20 cellular contexts compared by ENCODE assay signal in the genomic region with DNA sequence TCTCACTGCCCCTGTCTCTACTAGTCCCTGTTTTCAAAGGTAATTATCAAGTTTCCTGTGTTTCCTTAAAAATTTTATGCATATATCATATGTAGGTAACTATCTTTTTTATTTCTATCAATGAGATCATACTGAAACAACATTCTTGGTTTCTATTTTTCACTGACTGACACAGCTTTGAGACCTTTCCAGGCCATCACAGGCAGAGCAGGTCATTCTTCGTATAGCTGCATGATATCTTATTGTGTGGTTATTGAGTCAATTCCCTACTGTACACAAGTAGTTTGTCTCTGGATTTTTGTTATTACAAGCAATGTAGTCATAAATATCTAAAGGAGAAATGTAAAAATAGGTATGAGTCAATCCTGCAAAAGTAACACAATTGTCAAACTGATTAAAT.
DNase-seq lines count a peak whose midpoint lies in the region; ATAC-seq and TF ChIP-seq lines count a peak whose summit lies in the region.
"Had no signal": no experiment of that assay in that cellular context is flagged by ENCODE, and none has a peak within 500 bp of the region (broad histone marks: within the 10 kb centered on the region; RNA-seq: fewer than 3 reads in every experiment).

No MANE protein-coding gene starts in this region.

- H3K36me3 ChIP-seq in upper lobe of right lung (no peaks in the 10 kb centered on the region), GM23338 (ENCODE audit: insufficient read depth) (no peaks in the 10 kb centered on the region)
- H3K36me3 ChIP-seq: right lobe of liver, thoracic aorta had no signal

- H3K9me3 Mint-ChIP-seq in HFFc6 (no peaks in the 10 kb centered on the region), GM23338 (no peaks in the 10 kb centered on the region)
- H3K9me3 Mint-ChIP-seq: activated B cell treated with CpG ODN at 0.5 μM for 24 hours; activated naive CD4-positive, alpha-beta T cell treated with anti-CD3 and anti-CD28 coated beads, Interleukin-2, amount 50 U/mL, for 72 hours; activated T-cell treated with anti-CD3 and anti-CD28 coated beads, Interleukin-2, amount 50 U/mL, for 72 hours; CD14-positive monocyte; endodermal cell; stimulated activated naive B cell treated with anti-CD40 and anti-IgM and Interleukin-4, amounts not matched to agents 10 μg/mL and 1 μg/mL and 100 μg/mL, for 72 hours had no signal

- no peak overlapping the region for H2AFZ ChIP-seq in GM23338

- H3K9me3 ChIP-seq in upper lobe of right lung: no peaks in the 10 kb centered on the region
- H3K9me3 ChIP-seq: body of pancreas, right lobe of liver, thoracic aorta had no signal

- no peaks in the 10 kb centered on the region for H3K27me3 Mint-ChIP-seq in HFFc6 (ENCODE audit: insufficient read depth)
- no peaks in the 10 kb centered on the region for H3K27me3 Mint-ChIP-seq in GM23338 (ENCODE audit: insufficient read depth, low read depth, poor library complexity)
- H3K27me3 Mint-ChIP-seq: activated B cell treated with CpG ODN at 0.5 μM for 24 hours; stimulated activated naive B cell treated with anti-CD40 and anti-IgM and Interleukin-4, amounts not matched to agents 10 μg/mL and 1 μg/mL and 100 μg/mL, for 72 hours had no signal

- no peaks in the 10 kb centered on the region for H3K9me2 ChIP-seq in GM23338 (ENCODE audit: insufficient read depth)

- no peaks in the 10 kb centered on the region for H3K27me3 ChIP-seq in upper lobe of right lung
- no peaks in the 10 kb centered on the region for H3K27me3 ChIP-seq in GM23338 (ENCODE audit: insufficient read depth)
- H3K27me3 ChIP-seq: body of pancreas, right lobe of liver had no signal

- peak overlapping the region; percentile 46; the same call in 1 of the 2 replicates for H3K4me3 Mint-ChIP-seq in HFFc6
- H3K4me3 Mint-ChIP-seq in GM23338: no peak overlapping the region
- H3K4me3 Mint-ChIP-seq: activated B cell treated with CpG ODN at 0.5 μM for 24 hours; activated T-cell treated with anti-CD3 and anti-CD28 coated beads, Interleukin-2, amount 50 U/mL, for 72 hours; CD14-positive monocyte; endodermal cell; stimulated activated naive B cell treated with anti-CD40 and anti-IgM and Interleukin-4, amounts not matched to agents 10 μg/mL and 1 μg/mL and 100 μg/mL, for 72 hours had no signal

- no peaks in the 10 kb centered on the region for H3K79me2 ChIP-seq in GM23338 (replicated peaks; ENCODE audit: insufficient read depth)

- no peak overlapping the region for H3K27ac ChIP-seq in upper lobe of right lung
- no peak overlapping the region for H3K27ac ChIP-seq in GM23338 (ENCODE audit: low read depth)
- H3K27ac ChIP-seq: body of pancreas, right lobe of liver, thoracic aorta had no signal

- intact Hi-C loops in upper lobe of right lung (cut with DNase I): no loop called here

- DNase-seq in GM03348 (ENCODE audit: low spot score): peak; percentile 20
- peak; percentile 48 for DNase-seq in HFFc6
- DNase-seq in amniotic epithelial cell (ENCODE audit: low read depth): peak; percentile 12
- DNase-seq in foreskin fibroblast: peak; percentile 18 to 28
- DNase-seq in upper lobe of right lung: no peak
- no peak for DNase-seq in GF-D8 (lab: John Stamatoyannopoulos, UW)
- no peak for DNase-seq in GM23338 (ENCODE audit: low spot score)
- DNase-seq: activated B cell treated with CpG ODN at 0.5 μM for 24 hours; activated T-cell treated with anti-CD3 and anti-CD28 coated beads, Interleukin-2, amount 50 U/mL, for 72 hours; body of pancreas; endodermal cell; NCI-H146; NCI-H2171; NCI-H69; right lobe of liver; stimulated activated naive B cell treated with anti-CD40 and anti-IgM and Interleukin-4, amounts not matched to agents 10 μg/mL and 1 μg/mL and 100 μg/mL, for 72 hours had no signal

- H3F3A ChIP-seq in GM23338 (replicated peaks; ENCODE audit: low read depth): no peaks in the 10 kb centered on the region

- ATAC-seq in GM18511 (IDR thresholded peaks at IDR 0.05; ENCODE audit: unreplicated experiment) (no peak), upper lobe of right lung (no peak), GM23338 (no peak)
- ATAC-seq: body of pancreas; right lobe of liver; stimulated activated naive B cell treated with anti-CD40 and anti-IgM and Interleukin-4, amounts not matched to agents 10 μg/mL and 1 μg/mL and 100 μg/mL, for 72 hours had no signal

- no peak overlapping the region for H3K4me3 ChIP-seq in foreskin fibroblast (ENCODE audit: low read depth in 1 of 2, low read length in 2 of 2)
- no peak overlapping the region for H3K4me3 ChIP-seq in upper lobe of right lung
- H3K4me3 ChIP-seq in GM23338: no peak overlapping the region
- H3K4me3 ChIP-seq: body of pancreas, right lobe of liver, thoracic aorta had no signal

- no peaks in the 10 kb centered on the region for H4K20me1 ChIP-seq in GM23338 (replicated peaks; ENCODE audit: insufficient read depth)

- H3K4me1 ChIP-seq in upper lobe of right lung (no peaks in the 10 kb centered on the region), GM23338 (ENCODE audit: insufficient read depth) (peaks cover 9% of the 10 kb centered on the region; the same call in 1 of the 2 replicates)
- H3K4me1 ChIP-seq: body of pancreas, right lobe of liver had no signal

- H3K4me1 Mint-ChIP-seq in HFFc6 (ENCODE audit: low read depth) (peaks cover 64% of the 10 kb centered on the region), GM23338 (peaks cover 12% of the 10 kb centered on the region)
- H3K4me1 Mint-ChIP-seq: activated B cell treated with CpG ODN at 0.5 μM for 24 hours, CD14-positive monocyte, endodermal cell had no signal

- H3K27ac Mint-ChIP-seq in HFFc6 (peak overlapping the region; percentile 46; the same call in 1 of the 2 replicates), GM23338 (no peak overlapping the region)
- H3K27ac Mint-ChIP-seq: activated B cell treated with CpG ODN at 0.5 μM for 24 hours; activated naive CD4-positive, alpha-beta T cell treated with anti-CD3 and anti-CD28 coated beads, Interleukin-2, amount 50 U/mL, for 72 hours; activated T-cell treated with anti-CD3 and anti-CD28 coated beads, Interleukin-2, amount 50 U/mL, for 72 hours; CD14-positive monocyte; endodermal cell; stimulated activated naive B cell treated with anti-CD40 and anti-IgM and Interleukin-4, amounts not matched to agents 10 μg/mL and 1 μg/mL and 100 μg/mL, for 72 hours had no signal

- TF ChIP-seq CTCF in HFFc6 (IDR thresholded peaks at IDR 0.05) (no peak), foreskin fibroblast (IDR thresholded peaks at IDR 0.05; ENCODE audit: low read depth, low read length) (no peak), upper lobe of right lung (IDR thresholded peaks at IDR 0.05) (no peak), GM23338 (conservative IDR thresholded peaks at IDR 0.05; ENCODE audit: low read depth in 2 of 2) (no peak)

- H3K36me3 Mint-ChIP-seq in HFFc6 (ENCODE audit: low read depth) (no peaks in the 10 kb centered on the region), GM23338 (ENCODE audit: low read depth) (no peaks in the 10 kb centered on the region)
- H3K36me3 Mint-ChIP-seq: activated naive CD4-positive, alpha-beta T cell treated with anti-CD3 and anti-CD28 coated beads, Interleukin-2, amount 50 U/mL, for 72 hours; CD14-positive monocyte; stimulated activated naive B cell treated with anti-CD40 and anti-IgM and Interleukin-4, amounts not matched to agents 10 μg/mL and 1 μg/mL and 100 μg/mL, for 72 hours had no signal

- H3K4me2 ChIP-seq in GM23338: no peak overlapping the region

TF ChIP-seq in GM23338, 12 proteins besides CTCF, POLR2A, EP300 and RAD21:
- no peak for TF ChIP-seq JUNB (IDR thresholded peaks at IDR 0.05; ENCODE audit: unreplicated experiment)
- no peak for TF ChIP-seq POLR2AphosphoS5 (IDR thresholded peaks at IDR 0.05; ENCODE audit: low read depth)
- TF ChIP-seq, protein P1, sequence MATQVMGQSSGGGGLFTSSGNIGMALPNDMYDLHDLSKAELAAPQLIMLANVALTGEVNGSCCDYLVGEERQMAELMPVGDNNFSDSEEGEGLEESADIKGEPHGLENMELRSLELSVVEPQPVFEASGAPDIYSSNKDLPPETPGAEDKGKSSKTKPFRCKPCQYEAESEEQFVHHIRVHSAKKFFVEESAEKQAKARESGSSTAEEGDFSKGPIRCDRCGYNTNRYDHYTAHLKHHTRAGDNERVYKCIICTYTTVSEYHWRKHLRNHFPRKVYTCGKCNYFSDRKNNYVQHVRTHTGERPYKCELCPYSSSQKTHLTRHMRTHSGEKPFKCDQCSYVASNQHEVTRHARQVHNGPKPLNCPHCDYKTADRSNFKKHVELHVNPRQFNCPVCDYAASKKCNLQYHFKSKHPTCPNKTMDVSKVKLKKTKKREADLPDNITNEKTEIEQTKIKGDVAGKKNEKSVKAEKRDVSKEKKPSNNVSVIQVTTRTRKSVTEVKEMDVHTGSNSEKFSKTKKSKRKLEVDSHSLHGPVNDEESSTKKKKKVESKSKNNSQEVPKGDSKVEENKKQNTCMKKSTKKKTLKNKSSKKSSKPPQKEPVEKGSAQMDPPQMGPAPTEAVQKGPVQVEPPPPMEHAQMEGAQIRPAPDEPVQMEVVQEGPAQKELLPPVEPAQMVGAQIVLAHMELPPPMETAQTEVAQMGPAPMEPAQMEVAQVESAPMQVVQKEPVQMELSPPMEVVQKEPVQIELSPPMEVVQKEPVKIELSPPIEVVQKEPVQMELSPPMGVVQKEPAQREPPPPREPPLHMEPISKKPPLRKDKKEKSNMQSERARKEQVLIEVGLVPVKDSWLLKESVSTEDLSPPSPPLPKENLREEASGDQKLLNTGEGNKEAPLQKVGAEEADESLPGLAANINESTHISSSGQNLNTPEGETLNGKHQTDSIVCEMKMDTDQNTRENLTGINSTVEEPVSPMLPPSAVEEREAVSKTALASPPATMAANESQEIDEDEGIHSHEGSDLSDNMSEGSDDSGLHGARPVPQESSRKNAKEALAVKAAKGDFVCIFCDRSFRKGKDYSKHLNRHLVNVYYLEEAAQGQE (IDR thresholded peaks at IDR 0.05; ENCODE audit: unreplicated experiment): no peak
- TF ChIP-seq STAT1 (IDR thresholded peaks at IDR 0.05; ENCODE audit: unreplicated experiment): no peak

Comparison
In these comparisons a context has a peak if more than half of its experiments do, and no peak if none do; other contexts are left out.
1. DNase-seq: peak in GM03348 (single experiment), HFFc6 (single experiment), amniotic epithelial cell (single experiment) and foreskin fibroblast (2 of 2); none in upper lobe of right lung (single experiment), GF-D8 (single experiment) and GM23338 (single experiment).